In genomic region chrX:49043220-49043986, GRCh38 we compare ENCODE assay signal across 8 cellular contexts. TPM values are rescaled to one million over a fixed set of nuclear protein-coding genes. Genes with fewer than 3 reads are reported as not detected.
DNase-seq lines count a peak whose midpoint lies in the region; ATAC-seq and TF ChIP-seq lines count a peak whose summit lies in the region.

TFE3 (minus strand) TSS chrX:49043357; CDS start chrX:49043226, 131 bp downstream.

- DNase-seq in EH (ENCODE audit: low read depth) (peak; percentile 99), H4 (ENCODE audit: low spot score) (peak; percentile 99), LNCaP clone FGC (ENCODE audit: low read depth) (peak; percentile 97), RWPE1 (ENCODE audit: low spot score) (peak; percentile 96), fibroblast of gingiva (ENCODE audit: low read depth) (peak; percentile 99)
- DNase-seq in naive thymus-derived CD4-positive, alpha-beta T cell = peak; percentile 77 to 96 (median 91)
- DNase-seq in stimulated activated naive B cell treated with anti-CD40 and anti-IgM and Interleukin-4, amounts not matched to agents 10 μg/mL and 1 μg/mL and 100 μg/mL, for 72 hours = peak; percentile 96

- H3K27me3 Mint-ChIP-seq in activated T-helper 17 cell treated with anti-CD3 and anti-CD28 coated beads, Interleukin-2, amount 50 U/mL, for 72 hours = no peaks in the 10 kb centered on the region
- H3K27me3 Mint-ChIP-seq in naive thymus-derived CD4-positive, alpha-beta T cell = no peaks in the 10 kb centered on the region
- no peaks in the 10 kb centered on the region for H3K27me3 Mint-ChIP-seq in stimulated activated naive B cell treated with anti-CD40 and anti-IgM and Interleukin-4, amounts not matched to agents 10 μg/mL and 1 μg/mL and 100 μg/mL, for 72 hours

- H3K27ac Mint-ChIP-seq in activated T-helper 17 cell treated with anti-CD3 and anti-CD28 coated beads, Interleukin-2, amount 50 U/mL, for 72 hours = peak within 1 kb of the TSS; percentile 93
- peak within 1 kb of the TSS; percentile 80 to 96 (median 96) for H3K27ac Mint-ChIP-seq in naive thymus-derived CD4-positive, alpha-beta T cell
- peak within 1 kb of the TSS; percentile 91 for H3K27ac Mint-ChIP-seq in stimulated activated naive B cell treated with anti-CD40 and anti-IgM and Interleukin-4, amounts not matched to agents 10 μg/mL and 1 μg/mL and 100 μg/mL, for 72 hours

- POLR2A ChIA-PET in RWPE1 (lab: Yijun Ruan, JAX; ENCODE audit: low non-redundant PET) = interaction anchor here (0.5 kb wide), 1 partner anchor 102 kb away, joined by 7 read pairs; no protein-coding TSS in a partner anchor
- POLR2A ChIA-PET in naive thymus-derived CD4-positive, alpha-beta T cell (lab: Charles Lee) = interaction anchor here (1.1 to 2.4 kb wide), 8 partner anchors 10 to 469 kb away, joined by 3 to 14 read pairs (median 8); partner anchors contain the start of genes GRIPAP1, KCND1, OTUD5 and RBM3

- peaks cover 35% of the 10 kb centered on the region for H3K36me3 Mint-ChIP-seq in activated T-helper 17 cell treated with anti-CD3 and anti-CD28 coated beads, Interleukin-2, amount 50 U/mL, for 72 hours (ENCODE audit: low read depth)
- H3K36me3 Mint-ChIP-seq in naive thymus-derived CD4-positive, alpha-beta T cell = peaks cover 0 to 6% (median 0%) of the 10 kb centered on the region in 5 donors
- H3K36me3 Mint-ChIP-seq in stimulated activated naive B cell treated with anti-CD40 and anti-IgM and Interleukin-4, amounts not matched to agents 10 μg/mL and 1 μg/mL and 100 μg/mL, for 72 hours = peaks cover 13 to 16% of the 10 kb centered on the region in 2 donors

- peak; percentile 92 for ATAC-seq in activated T-helper 17 cell treated with anti-CD3 and anti-CD28 coated beads, Interleukin-2, amount 50 U/mL, for 72 hours (replicated peaks)
- ATAC-seq in naive thymus-derived CD4-positive, alpha-beta T cell = peak; percentile 93
- ATAC-seq in stimulated activated naive B cell treated with anti-CD40 and anti-IgM and Interleukin-4, amounts not matched to agents 10 μg/mL and 1 μg/mL and 100 μg/mL, for 72 hours (replicated peaks) = peak; percentile 91

- H3K4me3 Mint-ChIP-seq in activated T-helper 17 cell treated with anti-CD3 and anti-CD28 coated beads, Interleukin-2, amount 50 U/mL, for 72 hours = peak within 1 kb of the TSS; percentile 96
- peak within 1 kb of the TSS; percentile 78 to 95 (median 89) for H3K4me3 Mint-ChIP-seq in naive thymus-derived CD4-positive, alpha-beta T cell
- peak within 1 kb of the TSS; percentile 86 to 87 for H3K4me3 Mint-ChIP-seq in stimulated activated naive B cell treated with anti-CD40 and anti-IgM and Interleukin-4, amounts not matched to agents 10 μg/mL and 1 μg/mL and 100 μg/mL, for 72 hours

- CTCF ChIA-PET in RWPE1 (lab: Yijun Ruan, JAX) = interaction anchor here (0.6 to 1.6 kb wide), 4 partner anchors 16 to 306 kb away, joined by 3 to 6 read pairs (median 6); partner anchors contain the start of gene KCND1
- CTCF ChIA-PET in naive thymus-derived CD4-positive, alpha-beta T cell (lab: Charles Lee) = no interaction called here

- H3K9me3 ChIP-seq in naive thymus-derived CD4-positive, alpha-beta T cell (ENCODE audit: control insufficient read depth in 2 of 3, low read length in 3 of 3) = no peaks in the 10 kb centered on the region

- H3K9me3 Mint-ChIP-seq in activated T-helper 17 cell treated with anti-CD3 and anti-CD28 coated beads, Interleukin-2, amount 50 U/mL, for 72 hours = no peaks in the 10 kb centered on the region
- peaks cover 0 to 2% (median 0%) of the 10 kb centered on the region in 11 donors for H3K9me3 Mint-ChIP-seq in naive thymus-derived CD4-positive, alpha-beta T cell
- no peaks in the 10 kb centered on the region for H3K9me3 Mint-ChIP-seq in stimulated activated naive B cell treated with anti-CD40 and anti-IgM and Interleukin-4, amounts not matched to agents 10 μg/mL and 1 μg/mL and 100 μg/mL, for 72 hours

- peaks cover 5 to 21% of the 10 kb centered on the region in 2 donors for H3K4me1 ChIP-seq in naive thymus-derived CD4-positive, alpha-beta T cell (ENCODE audit: control insufficient read depth in 2 of 2, insufficient read depth in 2 of 2, low read length in 2 of 2)

- peak; percentile 63 for TF ChIP-seq CTCF in LNCaP clone FGC (IDR thresholded peaks at IDR 0.05; ENCODE audit: control insufficient read depth, extremely low read depth, insufficient read depth)
- peak; percentile 52 for TF ChIP-seq CTCF in RWPE1 (conservative IDR thresholded peaks at IDR 0.05; ENCODE audit: low read depth)

- peak within 1 kb of the TSS; percentile 91 for H3K27ac ChIP-seq in RWPE1
- peak within 1 kb of the TSS; percentile 96 for H3K27ac ChIP-seq in naive thymus-derived CD4-positive, alpha-beta T cell (ENCODE audit: low read depth, low read length)

- peak within 1 kb of the TSS; percentile 72 for H3K4me3 ChIP-seq in LNCaP clone FGC (ENCODE audit: low read depth, low read length)
- H3K4me3 ChIP-seq in naive thymus-derived CD4-positive, alpha-beta T cell (ENCODE audit: low read length) = peak within 1 kb of the TSS; percentile 54

- intact Hi-C loops in naive thymus-derived CD4-positive, alpha-beta T cell (cut with micrococcal nuclease) = loop anchor here (1.0 to 5.0 kb wide), 24 partner anchors 10 to 567 kb away; partner anchors contain the start of genes GRIPAP1 (in 2 of the 2), HDAC6 (in 2 of the 2), PPP1R3F (in 2 of the 2) and PRAF2 (in 2 of the 2)

- peaks cover 5% of the 10 kb centered on the region for H3K4me1 Mint-ChIP-seq in activated T-helper 17 cell treated with anti-CD3 and anti-CD28 coated beads, Interleukin-2, amount 50 U/mL, for 72 hours
- H3K4me1 Mint-ChIP-seq in naive thymus-derived CD4-positive, alpha-beta T cell = peaks cover 18 to 40% (median 31%) of the 10 kb centered on the region in 7 donors
- peaks cover 26 to 40% of the 10 kb centered on the region in 2 donors for H3K4me1 Mint-ChIP-seq in stimulated activated naive B cell treated with anti-CD40 and anti-IgM and Interleukin-4, amounts not matched to agents 10 μg/mL and 1 μg/mL and 100 μg/mL, for 72 hours

- H3K36me3 ChIP-seq in naive thymus-derived CD4-positive, alpha-beta T cell (ENCODE audit: control insufficient read depth in 2 of 3, insufficient read depth in 3 of 3, low read length in 3 of 3) = peaks cover 0 to 16% (median 2%) of the 10 kb centered on the region in 3 experiments

- no peaks in the 10 kb centered on the region for H3K27me3 ChIP-seq in naive thymus-derived CD4-positive, alpha-beta T cell (ENCODE audit: control insufficient read depth in 2 of 2, insufficient read depth in 2 of 2, low read length in 2 of 2)

RNA-seq across cellular contexts. Expression of gene TFE3, which starts in this region (rescaled TPM):
- total RNA-seq in H4 (2014; rRNA removed; shearing (Covaris generic)) = 23.7 and 47.1 TPM in 2 replicates
- 10 to 100 TPM; 35.0 to 38.9 TPM for total RNA-seq in activated T-helper 17 cell treated with anti-CD3 and anti-CD28 coated beads, Interleukin-2, amount 50 U/mL, for 72 hours
- total RNA-seq in naive thymus-derived CD4-positive, alpha-beta T cell = 10 to 100 TPM; 26.2 to 54.2 (median 30.5) TPM
- polyA plus RNA-seq in naive thymus-derived CD4-positive, alpha-beta T cell = 1 to 10 TPM; 2.2 to 4.3 TPM

Comparison
In these comparisons a context has a peak if more than half of its experiments do, and no peak if none do; other contexts are left out.
1. Peak in every context shown above with its lines: DNase-seq, ATAC-seq, H3K4me3 ChIP-seq and H3K27ac ChIP-seq.